7 cellular contexts compared by ENCODE assay signal in the genomic region with DNA sequence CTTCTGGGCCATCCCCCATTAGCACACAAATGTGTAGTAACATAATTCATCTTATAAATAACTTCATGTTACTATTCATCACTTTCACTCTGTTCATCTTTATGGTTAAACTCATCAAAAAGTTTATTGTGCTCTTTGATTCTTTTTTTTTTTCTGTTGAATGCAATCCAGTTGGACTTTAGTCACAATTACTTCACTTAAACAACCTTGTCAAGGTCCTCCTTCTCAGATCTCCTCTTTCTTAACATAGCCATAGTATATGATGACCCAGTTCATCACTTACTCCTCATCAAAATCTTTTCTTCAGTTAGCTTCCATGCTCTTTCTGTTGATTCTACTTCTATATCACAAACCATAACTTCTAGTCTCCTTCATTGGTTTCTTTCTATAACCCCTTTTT.
"Had no signal": no experiment of that assay in that cellular context is flagged by ENCODE, and none has a peak within 500 bp of the region (broad histone marks: within the 10 kb centered on the region; RNA-seq: fewer than 3 reads in every experiment).

No MANE protein-coding gene starts in this region.

- DNase-seq: GDM1, GF-D8 had no signal

- ATAC-seq: GM12878 had no signal

- FAIRE-seq: G401.6, GM12878, GM12892, GM18507, GM19239 had no signal

- H3K4me3 ChIP-seq: GM12878 had no signal
